8 cellular contexts compared by ENCODE assay signal in genomic region chr2:84904717-84905174, GRCh38. TPM values are rescaled to one million over a fixed set of nuclear protein-coding genes. Genes with fewer than 3 reads are reported as not detected.
DNase-seq lines count a peak whose midpoint lies in the region; ATAC-seq and TF ChIP-seq lines count a peak whose summit lies in the region.

No MANE protein-coding gene starts in this region.

- H3K4me3 Mint-ChIP-seq in CD8-positive, alpha-beta T cell, result peak overlapping the region; percentile 92
- peak overlapping the region; percentile 94 for H3K4me3 Mint-ChIP-seq in natural killer cell

- POLR2A ChIA-PET in CD8-positive, alpha-beta T cell (lab: Charles Lee), result interaction anchor here (0.7 to 7.1 kb wide), 11 partner anchors 10 to 423 kb away, joined by 3 to 153 read pairs (median 10); partner anchors contain the start of genes TGOLN2 and TRABD2A

- H3K9me3 Mint-ChIP-seq in CD8-positive, alpha-beta T cell, result peaks cover 7% of the 10 kb centered on the region
- H3K9me3 Mint-ChIP-seq in natural killer cell, result peaks cover 8 to 10% of the 10 kb centered on the region in 2 donors

- no peak for TF ChIP-seq CTCF in CD8-positive, alpha-beta T cell (IDR thresholded peaks at IDR 0.05)
- no peak for TF ChIP-seq CTCF in fibroblast of lung (conservative IDR thresholded peaks at IDR 0.05 in 1 of 2, IDR thresholded peaks at IDR 0.05 in 1 of 2; ENCODE audit: low read depth in 1 of 2, low read length in 2 of 2)
- no peak for TF ChIP-seq CTCF in natural killer cell (IDR thresholded peaks at IDR 0.05)

- intact Hi-C loops in CD8-positive, alpha-beta T cell (cut with DNase I, micrococcal nuclease), result loop anchor here (1.0 to 2.0 kb wide), 7 partner anchors 10 to 424 kb away; partner anchors contain the start of genes DNAH6 (in 1 of the 2) and TRABD2A (in 1 of the 2)
- intact Hi-C loops in natural killer cell (cut with micrococcal nuclease), result loop anchor here (5.0 kb wide), 1 partner anchor 122 kb away; no protein-coding TSS in a partner anchor

- H3K9ac ChIP-seq in HUES64 (ENCODE audit: low read depth, low read length) (peak overlapping the region; percentile 95), fibroblast of lung (ENCODE audit: insufficient read depth, low read length) (peak overlapping the region; percentile 96)

- H3K4me1 ChIP-seq in CD8-positive, alpha-beta T cell (ENCODE audit: insufficient read depth, low read length), result peaks cover 39% of the 10 kb centered on the region
- H3K4me1 ChIP-seq in HUES64 (ENCODE audit: insufficient read depth, low read length) (no peaks in the 10 kb centered on the region), fibroblast of lung (ENCODE audit: control insufficient read depth, extremely low read depth, insufficient read depth, low read length) (peaks cover 5% of the 10 kb centered on the region)

- H3K4me1 Mint-ChIP-seq in CD8-positive, alpha-beta T cell (ENCODE audit: low read depth), result peaks cover 62% of the 10 kb centered on the region
- H3K4me1 Mint-ChIP-seq in natural killer cell, result peaks cover 55 to 72% of the 10 kb centered on the region in 2 donors

- no peaks in the 10 kb centered on the region for H3K9me3 ChIP-seq in CD8-positive, alpha-beta T cell (ENCODE audit: low read length)
- no peaks in the 10 kb centered on the region for H3K9me3 ChIP-seq in HUES64 (ENCODE audit: insufficient read depth, low read depth, low read length)
- no peaks in the 10 kb centered on the region for H3K9me3 ChIP-seq in fibroblast of lung (ENCODE audit: control insufficient read depth, insufficient read depth, low read depth, low read length)

- H4K20me1 ChIP-seq in fibroblast of lung (ENCODE audit: control insufficient read depth, extremely low read depth, insufficient read depth, low read length), result no peaks in the 10 kb centered on the region

- H3K36me3 Mint-ChIP-seq in CD8-positive, alpha-beta T cell, result peaks cover 18% of the 10 kb centered on the region
- no peaks in the 10 kb centered on the region for H3K36me3 Mint-ChIP-seq in natural killer cell

- DNase-seq in CD8-positive, alpha-beta T cell, result peak in 4 of 7 experiments; percentile 40 to 62 (median 48)
- peak; percentile 49 to 66 for DNase-seq in activated CD4-positive, alpha-beta T cell treated with anti-CD3 and anti-CD28 coated beads, Interleukin-2, amount 50 U/mL, for 48 hours
- peak; percentile 71 to 82 for DNase-seq in fibroblast of lung (ENCODE audit: low read depth in 2 of 2)
- no peak for DNase-seq in natural killer cell
- no peak for DNase-seq in 8988T

- H3K27ac Mint-ChIP-seq in CD8-positive, alpha-beta T cell, result peak overlapping the region; percentile 90
- peak overlapping the region; percentile 85 to 86 for H3K27ac Mint-ChIP-seq in natural killer cell

- peak overlapping the region; percentile 91 for H3K4me3 ChIP-seq in CD8-positive, alpha-beta T cell (ENCODE audit: low read depth, low read length)
- H3K4me3 ChIP-seq in HUES64 (ENCODE audit: low read length) (peak overlapping the region; percentile 97), fibroblast of lung (replicated peaks in 1 of 4; ENCODE audit: control extremely low read depth in 1 of 4, insufficient read depth in 1 of 4, low read depth in 3 of 4, low read length in 4 of 4) (peak overlapping the region; percentile 77 to 98 (median 93))

- peaks cover 5% of the 10 kb centered on the region for H3K36me3 ChIP-seq in CD8-positive, alpha-beta T cell (ENCODE audit: insufficient read depth, low read length)
- H3K36me3 ChIP-seq in HUES64 (ENCODE audit: insufficient read depth, low read length) (peaks cover 3% of the 10 kb centered on the region; the same call in 1 of the 2 replicates), fibroblast of lung (ENCODE audit: control insufficient read depth, insufficient read depth, low read length) (peaks cover 2% of the 10 kb centered on the region)

- H3K27me3 Mint-ChIP-seq in CD8-positive, alpha-beta T cell (ENCODE audit: low read depth), result no peaks in the 10 kb centered on the region
- H3K27me3 Mint-ChIP-seq in natural killer cell (ENCODE audit: low read depth in 2 of 2), result no peaks in the 10 kb centered on the region

- peak overlapping the region; percentile 80 for H3K27ac ChIP-seq in CD8-positive, alpha-beta T cell (ENCODE audit: low read depth, low read length)
- H3K27ac ChIP-seq in HUES64 (ENCODE audit: low read depth, low read length) (no peak overlapping the region), fibroblast of lung (ENCODE audit: insufficient read depth, low read length) (peak overlapping the region; percentile 83)

- no peaks in the 10 kb centered on the region for H3K27me3 ChIP-seq in CD8-positive, alpha-beta T cell (ENCODE audit: insufficient read depth, low read length)
- peaks cover 8% of the 10 kb centered on the region for H3K27me3 ChIP-seq in HUES64 (ENCODE audit: insufficient read depth, low read length)
- no peaks in the 10 kb centered on the region for H3K27me3 ChIP-seq in fibroblast of lung (ENCODE audit: control insufficient read depth, insufficient read depth, low read length)

- CTCF ChIA-PET in CD8-positive, alpha-beta T cell (lab: Charles Lee), result interaction anchor here (1.0 to 4.9 kb wide), 4 partner anchors 11 to 24 kb away, joined by 3 to 98 read pairs (median 16); partner anchors contain the start of gene TRABD2A

- 1% methylated on average over 14 of the region's 21 CpGs for WGBS in HUES64

- H3K79me2 ChIP-seq in fibroblast of lung (ENCODE audit: control insufficient read depth, insufficient read depth, low read length), result peaks cover 17% of the 10 kb centered on the region

- no peak for ATAC-seq in CD8-positive, alpha-beta T cell
- no peak for ATAC-seq in natural killer cell
- no peak for ATAC-seq in GM21529 (IDR thresholded peaks at IDR 0.05; ENCODE audit: unreplicated experiment)
- ATAC-seq in HG03025 (IDR thresholded peaks at IDR 0.05; ENCODE audit: low FRiP score, unreplicated experiment), result no peak

- H2AFZ ChIP-seq in fibroblast of lung (ENCODE audit: low read length), result no peak overlapping the region

- peak overlapping the region; percentile 49 for H3K4me2 ChIP-seq in fibroblast of lung (ENCODE audit: extremely low read depth, insufficient read depth, low read length)

RNA-seq across cellular contexts. Expression of gene TMSB10, which starts 0.7 kb away (rescaled TPM):
- 1,000 to 10,000 TPM; 1,479 to 1,577 TPM for total RNA-seq in CD8-positive, alpha-beta T cell
- 1,298 TPM for polyA plus RNA-seq in HUES64 (2013, experiment 1 of 2)
- polyA plus RNA-seq in HUES64 (2013, experiment 2 of 2), result 1,577 TPM
- total RNA-seq in fibroblast of lung (8,130 and 10,208 TPM in 2 replicates), natural killer cell (1,000 to 10,000 TPM; 1,247 to 1,683 (median 1,557) TPM)
- 7,414 and 10,645 TPM in 2 replicates for polyA plus RNA-seq in fibroblast of lung
- 9,984 and 10,031 TPM in 2 replicates for polyA plus RNA-seq in fibroblast of lung (2012)
- polyA minus RNA-seq in fibroblast of lung (ENCODE audit: low replicate concordance), result 1,198 and 1,308 TPM in 2 replicates

RNA-seq across cellular contexts. Expression of gene TRABD2A, which starts 23.9 kb away (rescaled TPM):
- 100 to 1,000 TPM; 138 to 142 TPM for total RNA-seq in CD8-positive, alpha-beta T cell
- 2.4 TPM for polyA plus RNA-seq in HUES64 (2013, experiment 1 of 2)
- polyA plus RNA-seq in HUES64 (2013, experiment 2 of 2), result 2.4 TPM
- total RNA-seq in fibroblast of lung (10.8 and 14.4 TPM in 2 replicates), natural killer cell (1 to 10 TPM; 1.4 to 6.3 (median 6.3) TPM)
- polyA plus RNA-seq in fibroblast of lung, result 4.4 and 9.8 TPM in 2 replicates
- polyA plus RNA-seq in fibroblast of lung (2012), result 3.6 and 8.7 TPM in 2 replicates
- 1.8 and 30.6 TPM in 2 replicates for polyA minus RNA-seq in fibroblast of lung (ENCODE audit: low replicate concordance)

Comparison
In these comparisons a context has a peak if more than half of its experiments do, and no peak if none do; other contexts are left out.
1. DNase-seq: peak in CD8-positive, alpha-beta T cell (4 of 7), activated CD4-positive, alpha-beta T cell treated with anti-CD3 and anti-CD28 coated beads, Interleukin-2, amount 50 U/mL, for 48 hours (2 of 2) and fibroblast of lung (2 of 2); none in natural killer cell (single experiment) and 8988T (single experiment).
2. Peak in every context shown above with its lines, with median percentiles within 50 percentile points of each other: H3K4me3 ChIP-seq.